8 cellular contexts compared by ENCODE assay signal in the genomic region with DNA sequence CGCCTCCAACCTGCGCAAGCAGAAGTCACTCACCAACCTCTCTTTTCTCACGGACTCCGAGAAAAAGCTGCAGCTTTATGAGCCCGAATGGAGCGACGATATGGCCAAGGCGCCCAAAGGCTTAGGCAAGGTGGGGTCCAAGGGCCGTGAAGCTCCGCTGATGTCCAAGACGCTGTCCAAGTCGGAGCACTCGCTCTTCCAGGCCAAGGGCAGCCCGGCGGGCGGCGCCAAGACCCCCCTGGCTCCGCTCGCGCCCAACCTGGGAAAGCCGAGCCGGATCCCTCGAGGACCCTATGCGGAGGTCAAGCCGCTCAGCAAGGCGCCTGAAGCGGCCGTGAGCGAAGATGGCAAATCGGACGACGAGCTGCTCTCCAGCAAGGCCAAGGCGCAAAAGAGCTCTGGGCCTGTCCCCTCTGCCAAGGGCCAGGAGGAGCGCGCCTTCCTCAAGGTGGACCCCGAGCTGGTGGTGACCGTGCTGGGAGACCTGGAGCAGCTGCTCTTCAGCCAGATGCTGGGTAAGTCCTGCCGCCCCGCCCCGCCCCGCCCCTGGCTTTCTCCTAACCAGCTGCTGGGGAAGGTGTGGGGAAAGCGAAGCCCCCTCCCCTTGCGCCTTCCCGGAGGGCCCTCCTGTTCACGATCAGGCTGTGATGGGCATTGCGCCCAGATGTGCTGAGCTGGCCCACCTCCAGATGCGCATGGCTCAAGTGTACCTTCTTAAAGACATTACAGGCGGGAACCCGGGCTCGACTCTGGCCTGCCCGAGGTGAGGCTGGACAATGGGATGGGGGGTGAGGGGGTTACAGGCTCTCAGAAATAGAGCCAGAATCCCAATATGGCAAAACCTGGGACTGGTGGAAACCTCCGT.
DNase-seq lines count a peak whose midpoint lies in the region; ATAC-seq and TF ChIP-seq lines count a peak whose summit lies in the region.

No MANE protein-coding gene starts in this region.

- intact Hi-C loops in testis (cut with DNase I; ENCODE audit: low total_unique reads) = no loop called here
- intact Hi-C loops in naive thymus-derived CD4-positive, alpha-beta T cell (cut with micrococcal nuclease) = no loop called here

- H3K9me3 ChIP-seq in iPS-18c (ENCODE audit: control insufficient read depth, insufficient read depth, low read length) = no peaks in the 10 kb centered on the region
- no peaks in the 10 kb centered on the region for H3K9me3 ChIP-seq in testis
- H3K9me3 ChIP-seq in naive thymus-derived CD4-positive, alpha-beta T cell (ENCODE audit: control insufficient read depth in 2 of 3, low read length in 3 of 3) = no peaks in the 10 kb centered on the region

- DNase-seq in HFFc6 = no peak
- peak; percentile 66 for DNase-seq in WTC11 (ENCODE audit: low spot score)
- DNase-seq in testis = peak; percentile 45
- no peak for DNase-seq in naive thymus-derived CD4-positive, alpha-beta T cell
- no peak for DNase-seq in NCI-H226

- peaks cover 19% of the 10 kb centered on the region for H3K4me1 ChIP-seq in testis
- no peaks in the 10 kb centered on the region for H3K4me1 ChIP-seq in naive thymus-derived CD4-positive, alpha-beta T cell (ENCODE audit: control insufficient read depth in 2 of 2, insufficient read depth in 2 of 2, low read length in 2 of 2)

- TF ChIP-seq CTCF in HFFc6 (IDR thresholded peaks at IDR 0.05) (no peak), WTC11 (IDR thresholded peaks at IDR 0.05) (no peak), testis (IDR thresholded peaks at IDR 0.05) (no peak)

- H3K27me3 Mint-ChIP-seq in HFFc6 (ENCODE audit: insufficient read depth) (peaks cover 2% of the 10 kb centered on the region), WTC11 (ENCODE audit: low read depth) (peaks cover 17% of the 10 kb centered on the region)
- H3K27me3 Mint-ChIP-seq in naive thymus-derived CD4-positive, alpha-beta T cell = peaks cover 27 to 65% (median 32%) of the 10 kb centered on the region in 5 donors

- peak overlapping the region; percentile 84 for H3K4me3 ChIP-seq in iPS-18c (ENCODE audit: insufficient read depth, low read depth, low read length)
- H3K4me3 ChIP-seq in testis = peak overlapping the region; percentile 16 to 81
- no peak overlapping the region for H3K4me3 ChIP-seq in naive thymus-derived CD4-positive, alpha-beta T cell (ENCODE audit: low read length)

- ATAC-seq in WTC11 = peak; percentile 22
- ATAC-seq in GM18868 (IDR thresholded peaks at IDR 0.05; ENCODE audit: unreplicated experiment) = no peak
- ATAC-seq in naive thymus-derived CD4-positive, alpha-beta T cell = no peak
- ATAC-seq in HG02973 (IDR thresholded peaks at IDR 0.05; ENCODE audit: unreplicated experiment) = no peak

- H3K4me1 Mint-ChIP-seq in HFFc6 (ENCODE audit: low read depth) = peaks cover 68% of the 10 kb centered on the region
- H3K4me1 Mint-ChIP-seq in WTC11 = peaks cover 49% of the 10 kb centered on the region
- H3K4me1 Mint-ChIP-seq in naive thymus-derived CD4-positive, alpha-beta T cell = peaks cover 0 to 12% (median 0%) of the 10 kb centered on the region in 7 donors

- POLR2A ChIA-PET in WTC11 (lab: Charles Lee) = interaction anchor here (0.7 to 1.7 kb wide), 7 partner anchors 27 to 169 kb away, joined by 3 to 10 read pairs (median 4); no protein-coding TSS in a partner anchor
- POLR2A ChIA-PET in naive thymus-derived CD4-positive, alpha-beta T cell (lab: Charles Lee) = no interaction called here

- 12 to 22% methylated on average over 11 to 52 of the region's 52 CpGs for WGBS in testis, 2 donors

- H3K27ac Mint-ChIP-seq in HFFc6 = peak overlapping the region; percentile 88
- no peak overlapping the region for H3K27ac Mint-ChIP-seq in WTC11
- H3K27ac Mint-ChIP-seq in naive thymus-derived CD4-positive, alpha-beta T cell = no peak overlapping the region

- H3K36me3 Mint-ChIP-seq in HFFc6 (ENCODE audit: low read depth) = peaks cover 25% of the 10 kb centered on the region
- H3K36me3 Mint-ChIP-seq in WTC11 = no peaks in the 10 kb centered on the region
- H3K36me3 Mint-ChIP-seq in naive thymus-derived CD4-positive, alpha-beta T cell = peaks cover 0 to 4% (median 0%) of the 10 kb centered on the region in 5 donors

- no peak for TF ChIP-seq POLR2A in testis (IDR thresholded peaks at IDR 0.05)

- peak overlapping the region; percentile 93 for H3K4me3 Mint-ChIP-seq in HFFc6
- H3K4me3 Mint-ChIP-seq in WTC11 = peak overlapping the region; percentile 79
- peak overlapping the region in 4 of 10 donors; percentile 13 to 62 (median 30) for H3K4me3 Mint-ChIP-seq in naive thymus-derived CD4-positive, alpha-beta T cell

- CTCF ChIA-PET in WTC11 (lab: Charles Lee) = interaction anchor here (0.6 to 6.2 kb wide), 22 partner anchors 13 to 1940 kb away, joined by 3 to 45 read pairs (median 7); no protein-coding TSS in a partner anchor
- CTCF ChIA-PET in naive thymus-derived CD4-positive, alpha-beta T cell (lab: Charles Lee) = no interaction called here

- no peaks in the 10 kb centered on the region for H3K27me3 ChIP-seq in testis
- H3K27me3 ChIP-seq in naive thymus-derived CD4-positive, alpha-beta T cell (ENCODE audit: control insufficient read depth in 2 of 2, insufficient read depth in 2 of 2, low read length in 2 of 2) = no peaks in the 10 kb centered on the region

- peak overlapping the region; percentile 37 to 39 for H3K27ac ChIP-seq in testis
- no peak overlapping the region for H3K27ac ChIP-seq in naive thymus-derived CD4-positive, alpha-beta T cell (ENCODE audit: low read depth, low read length)

- no peaks in the 10 kb centered on the region for H3K9me3 Mint-ChIP-seq in HFFc6
- H3K9me3 Mint-ChIP-seq in WTC11 = no peaks in the 10 kb centered on the region
- peaks cover 0 to 3% (median 0%) of the 10 kb centered on the region in 11 donors for H3K9me3 Mint-ChIP-seq in naive thymus-derived CD4-positive, alpha-beta T cell

- H3K36me3 ChIP-seq in testis (ENCODE audit: low read depth, missing control alignments) = no peaks in the 10 kb centered on the region
- H3K36me3 ChIP-seq in naive thymus-derived CD4-positive, alpha-beta T cell (ENCODE audit: control insufficient read depth in 2 of 3, insufficient read depth in 3 of 3, low read length in 3 of 3) = no peaks in the 10 kb centered on the region

TF ChIP-seq in WTC11, 78 proteins besides CTCF, POLR2A, EP300 and RAD21 (continues in another document):
- TF ChIP-seq CDX4 (CRISPR knock-in tag; IDR thresholded peaks at IDR 0.05; ENCODE audit: borderline replicate concordance) (no peak), KAT7 (CRISPR knock-in tag; IDR thresholded peaks at IDR 0.05; ENCODE audit: borderline replicate concordance) (no peak), ZNF121 (CRISPR knock-in tag; IDR thresholded peaks at IDR 0.05) (no peak), IRF2 (CRISPR knock-in tag; IDR thresholded peaks at IDR 0.05; ENCODE audit: borderline replicate concordance, low read depth) (no peak), ZNF416 (CRISPR knock-in tag; IDR thresholded peaks at IDR 0.05) (no peak), CBFB (CRISPR knock-in tag; IDR thresholded peaks at IDR 0.05; ENCODE audit: low read depth) (no peak)
- TF ChIP-seq, protein P1, sequence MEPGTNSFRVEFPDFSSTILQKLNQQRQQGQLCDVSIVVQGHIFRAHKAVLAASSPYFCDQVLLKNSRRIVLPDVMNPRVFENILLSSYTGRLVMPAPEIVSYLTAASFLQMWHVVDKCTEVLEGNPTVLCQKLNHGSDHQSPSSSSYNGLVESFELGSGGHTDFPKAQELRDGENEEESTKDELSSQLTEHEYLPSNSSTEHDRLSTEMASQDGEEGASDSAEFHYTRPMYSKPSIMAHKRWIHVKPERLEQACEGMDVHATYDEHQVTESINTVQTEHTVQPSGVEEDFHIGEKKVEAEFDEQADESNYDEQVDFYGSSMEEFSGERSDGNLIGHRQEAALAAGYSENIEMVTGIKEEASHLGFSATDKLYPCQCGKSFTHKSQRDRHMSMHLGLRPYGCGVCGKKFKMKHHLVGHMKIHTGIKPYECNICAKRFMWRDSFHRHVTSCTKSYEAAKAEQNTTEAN (CRISPR knock-in tag; IDR thresholded peaks at IDR 0.05) = no peak
- TF ChIP-seq, protein P2, sequence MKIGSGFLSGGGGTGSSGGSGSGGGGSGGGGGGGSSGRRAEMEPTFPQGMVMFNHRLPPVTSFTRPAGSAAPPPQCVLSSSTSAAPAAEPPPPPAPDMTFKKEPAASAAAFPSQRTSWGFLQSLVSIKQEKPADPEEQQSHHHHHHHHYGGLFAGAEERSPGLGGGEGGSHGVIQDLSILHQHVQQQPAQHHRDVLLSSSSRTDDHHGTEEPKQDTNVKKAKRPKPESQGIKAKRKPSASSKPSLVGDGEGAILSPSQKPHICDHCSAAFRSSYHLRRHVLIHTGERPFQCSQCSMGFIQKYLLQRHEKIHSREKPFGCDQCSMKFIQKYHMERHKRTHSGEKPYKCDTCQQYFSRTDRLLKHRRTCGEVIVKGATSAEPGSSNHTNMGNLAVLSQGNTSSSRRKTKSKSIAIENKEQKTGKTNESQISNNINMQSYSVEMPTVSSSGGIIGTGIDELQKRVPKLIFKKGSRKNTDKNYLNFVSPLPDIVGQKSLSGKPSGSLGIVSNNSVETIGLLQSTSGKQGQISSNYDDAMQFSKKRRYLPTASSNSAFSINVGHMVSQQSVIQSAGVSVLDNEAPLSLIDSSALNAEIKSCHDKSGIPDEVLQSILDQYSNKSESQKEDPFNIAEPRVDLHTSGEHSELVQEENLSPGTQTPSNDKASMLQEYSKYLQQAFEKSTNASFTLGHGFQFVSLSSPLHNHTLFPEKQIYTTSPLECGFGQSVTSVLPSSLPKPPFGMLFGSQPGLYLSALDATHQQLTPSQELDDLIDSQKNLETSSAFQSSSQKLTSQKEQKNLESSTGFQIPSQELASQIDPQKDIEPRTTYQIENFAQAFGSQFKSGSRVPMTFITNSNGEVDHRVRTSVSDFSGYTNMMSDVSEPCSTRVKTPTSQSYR (CRISPR knock-in tag; IDR thresholded peaks at IDR 0.05) = no peak

Comparison
In these comparisons a context has a peak if more than half of its experiments do, and no peak if none do; other contexts are left out.
1. DNase-seq: peak in WTC11 (single experiment) and testis (single experiment); none in HFFc6 (single experiment), naive thymus-derived CD4-positive, alpha-beta T cell (0 of 9) and NCI-H226 (single experiment).